Comparison of ENCODE assay signal across 1 cellular context in the genomic region with DNA sequence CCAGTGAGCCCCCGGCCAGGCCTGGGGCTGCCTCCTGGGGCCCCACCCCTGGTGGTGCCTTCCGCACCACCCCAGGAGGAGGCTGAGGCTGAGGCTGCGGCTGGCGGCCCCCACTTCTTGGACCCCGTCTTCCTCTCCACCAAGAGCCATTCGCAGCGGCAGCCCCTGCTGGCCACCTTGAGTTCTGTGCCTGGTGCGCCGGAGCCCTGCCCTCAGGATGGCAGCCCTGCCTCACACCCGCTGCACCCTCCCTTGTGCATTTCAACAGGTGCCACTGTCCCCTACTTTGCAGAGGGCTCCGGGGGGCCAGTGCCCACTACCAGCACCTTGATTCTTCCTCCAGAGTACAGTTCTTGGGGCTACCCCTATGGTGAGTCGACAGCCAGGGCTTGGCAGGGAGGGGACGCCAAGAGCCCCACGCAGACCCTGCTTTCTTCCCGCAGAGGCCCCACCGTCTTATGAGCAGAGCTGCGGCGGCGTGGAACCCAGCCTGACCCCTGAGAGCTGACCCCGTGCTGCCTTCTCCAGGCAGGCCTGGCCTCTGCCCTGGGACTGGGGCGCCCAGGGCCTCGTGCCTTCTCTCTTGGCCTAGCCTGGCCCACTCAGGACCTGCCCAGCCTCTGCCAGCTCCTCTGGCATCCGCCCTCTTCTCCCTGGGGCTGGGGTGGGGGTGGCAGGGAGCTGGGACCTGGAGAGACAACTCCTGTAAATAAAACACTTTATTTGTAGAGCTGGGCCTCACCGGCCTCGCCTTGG.
TF ChIP-seq lines count a peak whose summit lies in the region.

No MANE protein-coding gene starts in this region.

TF ChIP-seq in H1, 55 proteins besides CTCF, POLR2A, EP300 and RAD21:
- TF ChIP-seq JUND (IDR thresholded peaks at IDR 0.05; ENCODE audit: low read length): no peak
- no peak for TF ChIP-seq SIX5 (IDR thresholded peaks at IDR 0.05; ENCODE audit: low read depth, low read length)
- TF ChIP-seq RFX5 (IDR thresholded peaks at IDR 0.05; ENCODE audit: borderline replicate concordance, low read depth, low read length): no peak
- no peak for TF ChIP-seq SRF (IDR thresholded peaks at IDR 0.05; ENCODE audit: low read depth, low read length)
- TF ChIP-seq KDM1A (IDR thresholded peaks at IDR 0.05; ENCODE audit: borderline replicate concordance, low read length): no peak
- TF ChIP-seq TEAD4 (IDR thresholded peaks at IDR 0.05; ENCODE audit: low read depth, low read length): no peak
- no peak for TF ChIP-seq GTF2F1 (IDR thresholded peaks at IDR 0.05; ENCODE audit: borderline replicate concordance, low read depth, low read length)
- TF ChIP-seq SAP30 (IDR thresholded peaks at IDR 0.05; ENCODE audit: insufficient read depth, insufficient replicate concordance, low read length): no peak
- no peak for TF ChIP-seq EGR1 (IDR thresholded peaks at IDR 0.05; ENCODE audit: borderline replicate concordance, low read depth, low read length)
- TF ChIP-seq SIN3A (conservative IDR thresholded peaks at IDR 0.05 in 1 of 2, IDR thresholded peaks at IDR 0.05 in 1 of 2; ENCODE audit: low read depth in 1 of 2, low read length in 2 of 2): no peak
- no peak for TF ChIP-seq RNF2 (IDR thresholded peaks at IDR 0.05; ENCODE audit: borderline replicate concordance, low read depth, low read length, missing control alignments, poor library complexity, severe bottlenecking)
- TF ChIP-seq YY1 (IDR thresholded peaks at IDR 0.05; ENCODE audit: low read depth, low read length): no peak
- no peak for TF ChIP-seq HDAC6 (IDR thresholded peaks at IDR 0.05; ENCODE audit: low read depth, low read length)
- TF ChIP-seq TBP (IDR thresholded peaks at IDR 0.05; ENCODE audit: low read depth, low read length): no peak
- no peak for TF ChIP-seq SP1 (IDR thresholded peaks at IDR 0.05; ENCODE audit: low read depth, low read length)
- no peak for TF ChIP-seq POU5F1 (IDR thresholded peaks at IDR 0.05; ENCODE audit: low read depth, low read length)
